ENCODE assay signal across 18 cellular contexts in the genomic region with DNA sequence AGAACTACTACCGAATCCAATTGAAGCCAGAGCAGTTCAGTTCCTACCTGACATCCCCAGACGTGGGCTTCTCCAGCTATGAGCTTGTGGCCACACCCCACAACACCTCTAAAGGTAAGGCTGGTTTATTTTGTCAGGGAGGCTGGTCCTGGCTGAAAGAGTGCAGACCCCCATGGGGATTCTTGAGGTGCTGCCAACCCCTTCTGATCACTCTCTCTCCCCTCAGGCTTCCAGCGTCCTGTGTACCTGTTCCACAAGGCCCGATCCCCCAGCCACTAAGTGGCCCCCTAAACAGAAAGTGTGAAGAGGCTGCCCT. TPM values are rescaled to one million over a fixed set of nuclear protein-coding genes. Genes with fewer than 3 reads are reported as not detected.
DNase-seq lines count a peak whose midpoint lies in the region; ATAC-seq, FAIRE-seq and TF ChIP-seq lines count a peak whose summit lies in the region.
"Had no signal": no experiment of that assay in that cellular context is flagged by ENCODE, and none has a peak within 500 bp of the region (broad histone marks: within the 10 kb centered on the region; RNA-seq: fewer than 3 reads in every experiment).

No MANE protein-coding gene starts in this region.

- TF ChIP-seq POLR2A in GM12891 (IDR thresholded peaks at IDR 0.05; ENCODE audit: low read depth, low read length): peak; percentile 56; the same call in 1 of the 2 replicates

- H3K9ac ChIP-seq in BLaER1 (peak overlapping the region; percentile 100; the same call in 1 of the 2 replicates), neuronal stem cell (ENCODE audit: low read depth, low read length, poor library complexity) (no peak overlapping the region)
- H3K9ac ChIP-seq: KMS-11 had no signal

- H2AFZ ChIP-seq in neuronal stem cell (ENCODE audit: low read length): no peak overlapping the region

- H2AK5ac ChIP-seq in neuronal stem cell (ENCODE audit: low read depth, low read length): no peak overlapping the region

- H3K4me1 ChIP-seq in BLaER1: peaks cover 62% of the 10 kb centered on the region
- H3K4me1 ChIP-seq in effector memory CD4-positive, alpha-beta T cell (ENCODE audit: control insufficient read depth, insufficient read depth, low read length, poor library complexity, severe bottlenecking): peaks cover 37% of the 10 kb centered on the region
- H3K4me1 ChIP-seq in neuronal stem cell (ENCODE audit: control insufficient read depth in 2 of 2, insufficient read depth in 1 of 2, low read depth in 1 of 2, low read length in 2 of 2): peaks cover 24 to 30% of the 10 kb centered on the region in 2 donors

- H3K14ac ChIP-seq in neuronal stem cell (ENCODE audit: low read length): no peak overlapping the region

- no CpG with 5 or more reads among the region's 4 CpGs for WGBS in neuronal stem cell (ENCODE audit: extremely low coverage in 2 of 2, insufficient read length in 2 of 2, insufficient replicate concordance in 1 of 2), 2 donors

- DNase-seq in GM12891 (ENCODE audit: insufficient read length, low spot score): no peak
- DNase-seq in activated CD4-positive, alpha-beta memory T cell treated with anti-CD3 and anti-CD28 coated beads, Interleukin-2, amount 10 ng/mL, durations not matched to agents 7 days and 5 days: no peak
- no peak for DNase-seq in natural killer cell
- DNase-seq in effector CD8-positive, alpha-beta T cell (lab: John Stamatoyannopoulos, UW): no peak
- no peak for DNase-seq in effector memory CD4-positive, alpha-beta T cell
- no peak for DNase-seq in neuronal stem cell (ENCODE audit: low spot score)
- DNase-seq: activated CD4-positive, CD25-positive, alpha-beta regulatory T cell treated with anti-CD3 and anti-CD28 coated beads, Interleukin-2, amount 50 U/mL, for 72 hours; activated gamma-delta T cell; mesendoderm; NCI-H187 treated with DMSO at 0.1 percent for 48 hours; stimulated activated CD4-positive, alpha-beta T cell treated with anti-CD3 and anti-CD28 coated beads, Interleukin-4, amount 100 ng/mL, for 1 hour; stimulated activated naive CD4-positive, alpha-beta T cell treated with Interleukin-2 at 50 U/mL for 16 hours had no signal

- CTCF ChIA-PET in activated CD4-positive, alpha-beta memory T cell treated with anti-CD3 and anti-CD28 coated beads, Interleukin-2, amount 10 ng/mL, durations not matched to agents 7 days and 5 days (lab: Charles Lee): no interaction called here

- intact Hi-C loops in natural killer cell (cut with micrococcal nuclease): no loop called here

- no peak overlapping the region for H3K18ac ChIP-seq in neuronal stem cell (ENCODE audit: low read length)

- H3K4ac ChIP-seq in neuronal stem cell (ENCODE audit: low read length): no peak overlapping the region

- H4K20me1 ChIP-seq in BLaER1: peaks cover 52% of the 10 kb centered on the region

- H3K36me3 ChIP-seq in BLaER1 (peaks cover 45% of the 10 kb centered on the region), neuronal stem cell (replicated peaks in 1 of 2; ENCODE audit: control insufficient read depth in 2 of 2, insufficient read depth in 2 of 2, low read length in 2 of 2) (peaks cover 28 to 55% of the 10 kb centered on the region in 2 donors)
- peaks cover 21% of the 10 kb centered on the region for H3K36me3 ChIP-seq in effector memory CD4-positive, alpha-beta T cell (ENCODE audit: control insufficient read depth, insufficient read depth, low read length)

- H2BK5ac ChIP-seq in neuronal stem cell (ENCODE audit: low read length): no peak overlapping the region

- H3K27ac ChIP-seq in BLaER1 (peak overlapping the region; percentile 41; the same call in 1 of the 2 replicates), neuronal stem cell (replicated peaks; ENCODE audit: low read length) (no peak overlapping the region)
- H3K27ac ChIP-seq in effector memory CD4-positive, alpha-beta T cell (ENCODE audit: insufficient read depth, low read length, poor library complexity, severe bottlenecking): no peak overlapping the region
- H3K27ac ChIP-seq: KMS-11 had no signal

- H2BK12ac ChIP-seq in neuronal stem cell (ENCODE audit: low read length): no peak overlapping the region

- ATAC-seq in natural killer cell (no peak), GM18909 (IDR thresholded peaks at IDR 0.05; ENCODE audit: poor library complexity, unreplicated experiment) (no peak)

- no peaks in the 10 kb centered on the region for H3K27me3 Mint-ChIP-seq in activated CD4-positive, alpha-beta memory T cell treated with anti-CD3 and anti-CD28 coated beads, Interleukin-2, amount 10 ng/mL, durations not matched to agents 7 days and 5 days
- peaks cover 0 to 5% of the 10 kb centered on the region in 2 donors for H3K27me3 Mint-ChIP-seq in natural killer cell (ENCODE audit: low read depth in 2 of 2)

- no peaks in the 10 kb centered on the region for H3K9me3 ChIP-seq in BLaER1
- no peaks in the 10 kb centered on the region for H3K9me3 ChIP-seq in effector memory CD4-positive, alpha-beta T cell (ENCODE audit: control insufficient read depth, low read length)
- no peaks in the 10 kb centered on the region for H3K9me3 ChIP-seq in neuronal stem cell (replicated peaks in 1 of 2; ENCODE audit: control insufficient read depth in 2 of 2, insufficient read depth in 1 of 2, low read depth in 1 of 2, low read length in 2 of 2)
- H3K9me3 ChIP-seq: prostate gland had no signal

- H3K4me3 ChIP-seq in BLaER1 (peak overlapping the region; percentile 4; the same call in 1 of the 2 replicates), neuronal stem cell (ENCODE audit: low read length in 2 of 2) (no peak overlapping the region)
- H3K4me3 ChIP-seq in effector memory CD4-positive, alpha-beta T cell (ENCODE audit: insufficient read depth, low read depth, low read length, poor library complexity, severe bottlenecking): no peak overlapping the region
- H3K4me3 ChIP-seq: prostate gland had no signal

- H3K27me3 ChIP-seq in BLaER1: no peaks in the 10 kb centered on the region
- no peaks in the 10 kb centered on the region for H3K27me3 ChIP-seq in effector memory CD4-positive, alpha-beta T cell (replicated peaks; ENCODE audit: control insufficient read depth, insufficient read depth, low read length, poor library complexity, severe bottlenecking)
- no peaks in the 10 kb centered on the region for H3K27me3 ChIP-seq in neuronal stem cell (ENCODE audit: control insufficient read depth in 3 of 3, insufficient read depth in 3 of 3, low read depth in 1 of 3, low read length in 3 of 3)

- no peaks in the 10 kb centered on the region for H3K9me3 Mint-ChIP-seq in activated CD4-positive, alpha-beta memory T cell treated with anti-CD3 and anti-CD28 coated beads, Interleukin-2, amount 10 ng/mL, durations not matched to agents 7 days and 5 days
- no peaks in the 10 kb centered on the region for H3K9me3 Mint-ChIP-seq in natural killer cell

- H4K91ac ChIP-seq in neuronal stem cell (ENCODE audit: low read depth, low read length, poor library complexity): no peak overlapping the region

- no peak for TF ChIP-seq CTCF in natural killer cell (IDR thresholded peaks at IDR 0.05)

- H3K4me2 ChIP-seq in BLaER1 (peak overlapping the region; percentile 95), neuronal stem cell (ENCODE audit: insufficient read depth, low read length, poor library complexity, severe bottlenecking) (no peak overlapping the region)
- H3K4me2 ChIP-seq: KMS-11 had no signal

- peak overlapping the region; percentile 93 for H3K27ac Mint-ChIP-seq in activated CD4-positive, alpha-beta memory T cell treated with anti-CD3 and anti-CD28 coated beads, Interleukin-2, amount 10 ng/mL, durations not matched to agents 7 days and 5 days
- H3K27ac Mint-ChIP-seq in natural killer cell: peak overlapping the region; percentile 98 to 99

- no peak overlapping the region for H3K23ac ChIP-seq in neuronal stem cell (ENCODE audit: low read depth, low read length, poor library complexity)

- H4K8ac ChIP-seq in neuronal stem cell (ENCODE audit: low read depth, low read length): no peak overlapping the region

- POLR2A ChIA-PET in activated CD4-positive, alpha-beta memory T cell treated with anti-CD3 and anti-CD28 coated beads, Interleukin-2, amount 10 ng/mL, durations not matched to agents 7 days and 5 days (lab: Charles Lee): interaction anchor here (1.0 to 4.3 kb wide), 3 partner anchors 11 to 179 kb away, joined by 3 to 25 read pairs (median 3); partner anchors contain the start of gene MOSPD3

- FAIRE-seq in GM12891 (lab: Jason Lieb, UNC): no peak
- FAIRE-seq: G401.6 had no signal

- no peak overlapping the region for H2BK120ac ChIP-seq in neuronal stem cell (ENCODE audit: low read depth, low read length)

- no peak overlapping the region for H2BK15ac ChIP-seq in neuronal stem cell (ENCODE audit: low read length)

- H3K4me3 Mint-ChIP-seq in activated CD4-positive, alpha-beta memory T cell treated with anti-CD3 and anti-CD28 coated beads, Interleukin-2, amount 10 ng/mL, durations not matched to agents 7 days and 5 days: no peak overlapping the region
- peak overlapping the region; percentile 68 for H3K4me3 Mint-ChIP-seq in natural killer cell

- peaks cover 59% of the 10 kb centered on the region for H3K4me1 Mint-ChIP-seq in activated CD4-positive, alpha-beta memory T cell treated with anti-CD3 and anti-CD28 coated beads, Interleukin-2, amount 10 ng/mL, durations not matched to agents 7 days and 5 days
- peaks cover 47 to 65% of the 10 kb centered on the region in 2 donors for H3K4me1 Mint-ChIP-seq in natural killer cell

- peaks cover 16% of the 10 kb centered on the region for H3K79me1 ChIP-seq in neuronal stem cell (ENCODE audit: low read depth, low read length)

- H3K36me3 Mint-ChIP-seq in activated CD4-positive, alpha-beta memory T cell treated with anti-CD3 and anti-CD28 coated beads, Interleukin-2, amount 10 ng/mL, durations not matched to agents 7 days and 5 days (ENCODE audit: low read depth): peaks cover 68% of the 10 kb centered on the region
- H3K36me3 Mint-ChIP-seq in natural killer cell: no peaks in the 10 kb centered on the region

RNA-seq across cellular contexts. Expression of gene PPP1R35, which starts 3.1 kb away (rescaled TPM):
- 33.4 TPM for polyA plus RNA-seq in GM12891 (2012; ENCODE audit: low read depth, missing spikeins)
- 100 to 1,000 TPM; 100 to 101 TPM for total RNA-seq in activated CD4-positive, alpha-beta memory T cell treated with anti-CD3 and anti-CD28 coated beads, Interleukin-2, amount 10 ng/mL, durations not matched to agents 7 days and 5 days
- 10 to 100 TPM; 41.0 to 45.1 (median 44.7) TPM for total RNA-seq in natural killer cell
- 72.3 TPM for polyA plus RNA-seq in neuronal stem cell (2013, experiment 1 of 2)
- 69.0 TPM for polyA plus RNA-seq in neuronal stem cell (2013, experiment 2 of 2)

RNA-seq across cellular contexts. Expression of gene MEPCE, which starts 3.6 kb away (rescaled TPM):
- 26.7 TPM for polyA plus RNA-seq in GM12891 (2012; ENCODE audit: low read depth, missing spikeins)
- total RNA-seq in activated CD4-positive, alpha-beta memory T cell treated with anti-CD3 and anti-CD28 coated beads, Interleukin-2, amount 10 ng/mL, durations not matched to agents 7 days and 5 days: 10 to 100 TPM; 36.7 to 40.1 TPM
- total RNA-seq in natural killer cell: 10 to 100 TPM; 48.1 to 54.9 (median 54.1) TPM
- polyA plus RNA-seq in neuronal stem cell (2013, experiment 1 of 2): 17.9 TPM
- polyA plus RNA-seq in neuronal stem cell (2013, experiment 2 of 2): 17.2 TPM

RNA-seq across cellular contexts. Expression of gene ZCWPW1, which starts 4.7 kb away (rescaled TPM):
- 5.7 TPM for polyA plus RNA-seq in GM12891 (2012; ENCODE audit: low read depth, missing spikeins)
- 1 to 10 TPM; 2.7 to 3.0 TPM for total RNA-seq in activated CD4-positive, alpha-beta memory T cell treated with anti-CD3 and anti-CD28 coated beads, Interleukin-2, amount 10 ng/mL, durations not matched to agents 7 days and 5 days
- 1 to 10 TPM; 5.6 to 7.8 (median 7.2) TPM for total RNA-seq in natural killer cell
- polyA plus RNA-seq in neuronal stem cell (2013, experiment 1 of 2): 2.3 TPM
- 2.5 TPM for polyA plus RNA-seq in neuronal stem cell (2013, experiment 2 of 2)

RNA-seq across cellular contexts. Expression of gene SPACDR, which starts 30.8 kb away (rescaled TPM):
- polyA plus RNA-seq in GM12891 (2012; ENCODE audit: low read depth, missing spikeins): 1.3 TPM
- total RNA-seq in activated CD4-positive, alpha-beta memory T cell treated with anti-CD3 and anti-CD28 coated beads, Interleukin-2, amount 10 ng/mL, durations not matched to agents 7 days and 5 days: 1 to 10 TPM; 4.0 to 4.3 TPM
- total RNA-seq in natural killer cell: 1 to 10 TPM; 2.3 to 4.1 (median 3.9) TPM
- polyA plus RNA-seq in neuronal stem cell (2013, experiment 1 of 2): 1.6 TPM
- 1.2 TPM for polyA plus RNA-seq in neuronal stem cell (2013, experiment 2 of 2)
- total RNA-seq: SK-MEL-5 had no signal

RNA-seq across cellular contexts. Expression of gene TSC22D4, which starts 45.8 kb away (rescaled TPM):
- polyA plus RNA-seq in GM12891 (2012; ENCODE audit: low read depth, missing spikeins): 39.4 TPM
- total RNA-seq in activated CD4-positive, alpha-beta memory T cell treated with anti-CD3 and anti-CD28 coated beads, Interleukin-2, amount 10 ng/mL, durations not matched to agents 7 days and 5 days: 100 to 1,000 TPM; 133 to 136 TPM
- total RNA-seq in natural killer cell: 100 to 1,000 TPM; 140 to 173 (median 168) TPM
- polyA plus RNA-seq in neuronal stem cell (2013, experiment 1 of 2): 17.3 TPM
- 16.1 TPM for polyA plus RNA-seq in neuronal stem cell (2013, experiment 2 of 2)
